8 cellular contexts compared by ENCODE assay signal in genomic region chr4:53591372-53591892, GRCh38. TPM values are rescaled to one million over a fixed set of nuclear protein-coding genes. Genes with fewer than 3 reads are reported as not detected.
DNase-seq lines count a peak whose midpoint lies in the region; ATAC-seq and TF ChIP-seq lines count a peak whose summit lies in the region.

TSS of gene LNX1 (minus strand) at chr4:53591486. CDS start at chr4:53574002, 17,484 bp downstream.

- H3K36me3 ChIP-seq in NT2/D1 (ENCODE audit: insufficient read depth, insufficient read length, low read length) (no peaks in the 10 kb centered on the region), hepatocyte (replicated peaks; ENCODE audit: insufficient read depth, low read depth) (no peaks in the 10 kb centered on the region)

- peak within 1 kb of the TSS; percentile 51 for H3K9ac ChIP-seq in NT2/D1 (ENCODE audit: insufficient read length, low read depth)

- H3K4me2 ChIP-seq in hepatocyte, result peak within 1 kb of the TSS; percentile 72

- H3K79me2 ChIP-seq in hepatocyte, result peaks cover 28% of the 10 kb centered on the region

- no peak within 1 kb of the TSS for H3K4me3 ChIP-seq in NT2/D1 (ENCODE audit: insufficient read length, low read depth)
- peak within 1 kb of the TSS; percentile 59 for H3K4me3 ChIP-seq in hepatocyte

- H3K4me1 ChIP-seq in NT2/D1 (ENCODE audit: insufficient read depth, insufficient read length) (no peaks in the 10 kb centered on the region), hepatocyte (ENCODE audit: insufficient read depth) (peaks cover 30% of the 10 kb centered on the region)

- peak; percentile 23 for TF ChIP-seq CTCF in hepatocyte (IDR thresholded peaks at IDR 0.05; ENCODE audit: poor library complexity)

- no peaks in the 10 kb centered on the region for H3K9me2 ChIP-seq in hepatocyte (replicated peaks; ENCODE audit: insufficient read depth)

- H3K9me3 ChIP-seq in NT2/D1 (ENCODE audit: insufficient read depth, low read length), result no peaks in the 10 kb centered on the region
- H3K9me3 ChIP-seq in hepatocyte (ENCODE audit: low read depth), result no peaks in the 10 kb centered on the region

- WGBS in hepatocyte (ENCODE audit: low lambda C conversion rate, missing lambda C conversion rate), result 29% methylated on average over 13 of the region's 13 CpGs

- peak within 1 kb of the TSS; percentile 55 for H2AFZ ChIP-seq in hepatocyte

- ATAC-seq in HG02798 (IDR thresholded peaks at IDR 0.05; ENCODE audit: poor library complexity, unreplicated experiment) (peak; percentile 39), GM19455 (IDR thresholded peaks at IDR 0.05; ENCODE audit: unreplicated experiment) (no peak), HG03025 (IDR thresholded peaks at IDR 0.05; ENCODE audit: low FRiP score, unreplicated experiment) (no peak)

- no peaks in the 10 kb centered on the region for H3K27me3 ChIP-seq in NT2/D1 (ENCODE audit: insufficient read depth, insufficient read length)
- no peaks in the 10 kb centered on the region for H3K27me3 ChIP-seq in hepatocyte

- no peak for DNase-seq in NT2/D1 (ENCODE audit: low read depth, low spot score)
- DNase-seq in hepatocyte (ENCODE audit: low spot score), result peak; percentile 97
- peak; percentile 64 for DNase-seq in renal cortical epithelial cell (ENCODE audit: low read depth)
- DNase-seq in SW 1271 (lab: John Stamatoyannopoulos, UW), result no peak
- DNase-seq in T1000 (lab: John Stamatoyannopoulos, UW), result no peak

- H3K27ac ChIP-seq in hepatocyte, result peak within 1 kb of the TSS; percentile 89

- no peaks in the 10 kb centered on the region for H4K20me1 ChIP-seq in hepatocyte (ENCODE audit: insufficient read depth, poor library complexity, severe bottlenecking)

RNA-seq across cellular contexts. Expression of gene LNX1, which starts in this region (rescaled TPM):
- total RNA-seq in hepatocyte (16.7 and 20.8 TPM in 2 replicates), renal cortical epithelial cell (1.7 and 6.4 TPM in 2 replicates)
- polyA plus RNA-seq in hepatocyte, result 7.3 and 8.4 TPM in 2 replicates

Comparison
In these comparisons a context has a peak if more than half of its experiments do, and no peak if none do; other contexts are left out.
1. DNase-seq: peak in hepatocyte (single experiment) and renal cortical epithelial cell (single experiment); none in NT2/D1 (single experiment), SW 1271 (0 of 2) and T1000 (single experiment).